18 cellular contexts compared by ENCODE assay signal in the genomic region with DNA sequence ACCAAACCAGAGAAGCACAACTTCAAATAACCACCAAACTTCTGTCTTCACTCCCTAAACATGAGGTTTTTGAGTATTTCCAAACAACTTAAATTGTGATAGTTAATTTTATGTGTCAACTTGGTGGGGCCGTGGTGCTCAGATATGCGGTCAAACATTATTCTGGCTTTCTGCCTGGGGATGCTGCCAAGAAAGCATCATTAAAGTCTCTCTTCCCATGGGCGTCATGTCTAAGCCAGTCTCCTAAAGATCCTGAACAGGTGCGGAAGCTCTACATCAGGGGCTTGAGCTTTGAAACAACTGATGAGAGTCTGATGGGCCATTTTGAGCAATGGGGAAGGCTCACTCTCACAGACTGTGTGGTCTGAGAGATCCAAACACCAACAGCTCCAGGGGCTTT. TPM values are rescaled to one million over a fixed set of nuclear protein-coding genes. Genes with fewer than 3 reads are reported as not detected.
"Had no signal": no experiment of that assay in that cellular context is flagged by ENCODE, and none has a peak within 500 bp of the region (broad histone marks: within the 10 kb centered on the region; RNA-seq: fewer than 3 reads in every experiment).

No MANE protein-coding gene starts in this region.

- H3K4me3 Mint-ChIP-seq: activated naive CD4-positive, alpha-beta T cell treated with anti-CD3 and anti-CD28 coated beads, Interleukin-2, amount 50 U/mL, for 24 hours; memory B cell; stimulated activated naive CD8-positive, alpha-beta T cell treated with anti-CD3 and anti-CD28 coated beads, Interleukin-15, Interleukin-2, amounts not matched to agents 100 ng/mL and 50 ng/mL, for 24 hours had no signal

- H3K9me3 ChIP-seq: left ventricle myocardium inferior, ovary, upper lobe of right lung had no signal

- H3K27me3 Mint-ChIP-seq: stimulated activated naive CD8-positive, alpha-beta T cell treated with anti-CD3 and anti-CD28 coated beads, Interleukin-15, Interleukin-2, amounts not matched to agents 100 ng/mL and 50 ng/mL, for 24 hours had no signal

- H3K27ac ChIP-seq: heart right ventricle, left ventricle myocardium inferior, ovary, upper lobe of right lung had no signal

- H3K4me1 Mint-ChIP-seq: activated naive CD4-positive, alpha-beta T cell treated with anti-CD3 and anti-CD28 coated beads, Interleukin-2, amount 50 U/mL, for 24 hours; memory B cell had no signal

- H3K36me3 ChIP-seq: heart right ventricle, left ventricle myocardium inferior, ovary, upper lobe of right lung had no signal

- H3K36me3 Mint-ChIP-seq: activated naive CD4-positive, alpha-beta T cell treated with anti-CD3 and anti-CD28 coated beads, Interleukin-2, amount 50 U/mL, for 24 hours; brain; memory B cell had no signal

- H3K4me1 ChIP-seq: left ventricle myocardium inferior, upper lobe of right lung had no signal

- H3K27me3 ChIP-seq: heart right ventricle, ovary, upper lobe of right lung had no signal

- H3K4me3 ChIP-seq: heart right ventricle, left ventricle myocardium inferior, ovary, upper lobe of right lung had no signal

- DNase-seq: activated CD4-positive, alpha-beta T cell treated with anti-CD3 and anti-CD28 coated beads, Interleukin-2, amount 50 U/mL, for 4 hours; activated T-cell treated with anti-CD3 and anti-CD28 coated beads, Interleukin-2, amount 50 U/mL, for 1 hour; effector memory CD4-positive, alpha-beta T cell; foreskin fibroblast; heart right ventricle; left ventricle myocardium inferior; ovary; stimulated activated CD4-positive, alpha-beta T cell treated with anti-CD3 and anti-CD28 coated beads, Interleukin-4, amount 100 ng/mL, for 1 hour; stimulated activated CD8-positive, alpha-beta memory T cell treated with anti-CD3 and anti-CD28 coated beads, Interleukin-4, amount 100 ng/mL, for 48 hours; upper lobe of right lung had no signal

- H3K27ac Mint-ChIP-seq: activated naive CD4-positive, alpha-beta T cell treated with anti-CD3 and anti-CD28 coated beads, Interleukin-2, amount 50 U/mL, for 24 hours; memory B cell; stimulated activated naive CD8-positive, alpha-beta T cell treated with anti-CD3 and anti-CD28 coated beads, Interleukin-15, Interleukin-2, amounts not matched to agents 100 ng/mL and 50 ng/mL, for 24 hours had no signal

- ATAC-seq: activated CD4-positive, CD25-positive, alpha-beta regulatory T cell treated with anti-CD3 and anti-CD28 coated beads, Interleukin-2, amount 50 U/mL, for 24 hours; heart right ventricle; upper lobe of right lung had no signal

RNA-seq across cellular contexts. Expression of a gene that starts 24.1 kb away (rescaled TPM):
- total RNA-seq: T-helper 2 cell treated with Interferon-gamma antibody and Interleukin-4, amounts not matched to agents 100 ng/mL and 5 ng/mL, for 36 hours had no signal
- polyA plus RNA-seq: keratinocyte, neural cell had no signal
